In the genomic region with DNA sequence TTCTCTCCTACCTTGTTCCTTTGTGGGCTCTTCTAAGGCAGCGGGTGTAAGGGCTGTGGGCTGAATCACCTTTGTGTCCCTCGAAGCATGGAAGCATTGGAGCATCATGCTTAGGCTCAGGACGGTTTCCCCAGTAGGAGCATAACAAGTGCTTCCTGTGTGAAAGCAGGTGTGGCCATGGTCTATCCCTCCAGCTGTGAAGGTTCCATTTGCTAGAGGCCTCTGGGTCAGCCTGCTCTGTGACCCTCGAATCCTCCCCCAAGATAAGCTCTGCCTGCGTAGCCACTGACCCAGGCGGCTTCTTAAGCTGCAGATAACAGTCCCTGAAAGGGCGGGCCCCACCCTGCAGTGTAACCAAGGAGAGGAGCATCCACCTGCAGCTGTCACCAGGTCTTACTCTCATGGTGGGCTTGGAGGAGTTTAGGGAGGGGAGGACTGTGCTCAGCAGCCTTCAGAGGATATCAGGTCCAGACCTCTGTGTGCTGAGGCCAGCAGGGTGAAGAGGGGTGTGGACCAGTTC, we compare ENCODE assay signal across 13 cellular contexts. TPM values are rescaled to one million over a fixed set of nuclear protein-coding genes. Genes with fewer than 3 reads are reported as not detected.
DNase-seq lines count a peak whose midpoint lies in the region; ATAC-seq and TF ChIP-seq lines count a peak whose summit lies in the region.
"Had no signal": no experiment of that assay in that cellular context is flagged by ENCODE, and none has a peak within 500 bp of the region (broad histone marks: within the 10 kb centered on the region; RNA-seq: fewer than 3 reads in every experiment).

No MANE protein-coding gene starts in this region.

- H3K27me3 ChIP-seq in IMR-90 (ENCODE audit: control insufficient read depth, insufficient read depth, low read length) (no peaks in the 10 kb centered on the region), skeletal muscle satellite cell (ENCODE audit: control insufficient read depth, insufficient read depth, low read length) (no peaks in the 10 kb centered on the region)

- TF ChIP-seq POLR2A in IMR-90 (IDR thresholded peaks at IDR 0.05; ENCODE audit: low read depth, low read length) (no peak), erythroblast (IDR thresholded peaks at IDR 0.05; ENCODE audit: low read length) (no peak)

- H2BK120ac ChIP-seq in IMR-90 (ENCODE audit: low read depth, low read length): no peak overlapping the region

- no CpG with 5 or more reads among the region's 7 CpGs for WGBS in IMR-90 (ENCODE audit: extremely low coverage in 2 of 2, insufficient read length in 1 of 2), 2 experiments

- H2AK5ac ChIP-seq in IMR-90 (ENCODE audit: low read depth, low read length): peak overlapping the region; percentile 59

- POLR2A ChIA-PET in IMR-90 (lab: Charles Lee; ENCODE audit: unreplicated experiment): interaction anchor here (0.6 kb wide), 1 partner anchor 20 kb away, joined by 8 read pairs; no protein-coding TSS in a partner anchor

- no peak for TF ChIP-seq CTCF in IMR-90 (conservative IDR thresholded peaks at IDR 0.05; ENCODE audit: low read depth, low read length)

- H3K14ac ChIP-seq in IMR-90 (replicated peaks; ENCODE audit: low read depth, low read length): peak overlapping the region; percentile 69; the same call in 1 of the 2 replicates

- peaks cover 10% of the 10 kb centered on the region for H3K36me3 ChIP-seq in IMR-90 (ENCODE audit: control insufficient read depth, insufficient read depth, low read length)
- peaks cover 17% of the 10 kb centered on the region for H3K36me3 ChIP-seq in skeletal muscle satellite cell (ENCODE audit: insufficient read depth, low read length)

- peak overlapping the region; percentile 44; the same call in 1 of the 2 replicates for H4K5ac ChIP-seq in IMR-90 (ENCODE audit: low read depth, low read length)

- no peak overlapping the region for H3K4me2 ChIP-seq in IMR-90 (ENCODE audit: low read depth, low read length)
- peak overlapping the region; percentile 81 for H3K4me2 ChIP-seq in skeletal muscle satellite cell (ENCODE audit: low read length)

- dilution Hi-C loops in IMR-90 (cut with HindIII; ENCODE audit: low sequenced_read_pairs, unreplicated experiment): no loop called here

- peak overlapping the region; percentile 21; the same call in 1 of the 2 replicates for H4K91ac ChIP-seq in IMR-90 (ENCODE audit: insufficient read depth, low read depth, low read length)

- H3K4me1 ChIP-seq in IMR-90 (ENCODE audit: control insufficient read depth, insufficient read depth, low read length) (peaks cover 63% of the 10 kb centered on the region), skeletal muscle satellite cell (ENCODE audit: control insufficient read depth, insufficient read depth, low read length) (peaks cover 81% of the 10 kb centered on the region)

- H3K4me3 ChIP-seq in IMR-90 (ENCODE audit: insufficient read depth, low read depth, low read length): no peak overlapping the region
- no peak overlapping the region for H3K4me3 ChIP-seq in skeletal muscle satellite cell (ENCODE audit: low read length)

- DNase-seq in IMR-90: no peak
- peak; percentile 57 to 80 for DNase-seq in erythroblast (lab: John Stamatoyannopoulos, UW)
- no peak for DNase-seq in left lobe of liver (ENCODE audit: low spot score)
- DNase-seq in NCI-H1694 (lab: John Stamatoyannopoulos, UW): no peak
- no peak for DNase-seq in HuH-7 (ENCODE audit: low spot score)
- DNase-seq: DND-41; Karpas-422; naive B cell; NCI-H526 treated with DMSO at 0.1 percent for 48 hours; stimulated activated CD4-positive, alpha-beta T cell treated with anti-CD3 and anti-CD28 coated beads, Interleukin-4, amount 100 ng/mL, for 4 hours had no signal

- BruUV-seq in IMR-90 (replicated peaks; lab: Mats Ljungman, UMichigan): no TSS peak

- ATAC-seq in GM19395 (IDR thresholded peaks at IDR 0.05; ENCODE audit: unreplicated experiment) (peak; percentile 70), IMR-90 (ENCODE audit: low read depth) (no peak), left lobe of liver (no peak), GM18861 (IDR thresholded peaks at IDR 0.05; ENCODE audit: unreplicated experiment) (no peak)

- H4K8ac ChIP-seq in IMR-90 (ENCODE audit: low read depth in 2 of 2, low read length in 2 of 2): 0 out of 4 replicates have a peak overlapping the region, but pooled peaks of 1 of the 2 experiments have one; percentile 76

- CTCF ChIA-PET in IMR-90 (lab: Yijun Ruan, JAX): no interaction called here

- intact Hi-C loops in IMR-90 (cut with micrococcal nuclease): no loop called here

- H3K79me1 ChIP-seq in IMR-90 (ENCODE audit: low read depth in 1 of 2, low read length in 2 of 2): peaks cover 33 to 89% of the 10 kb centered on the region in 2 experiments

- H3K4ac ChIP-seq in IMR-90 (ENCODE audit: low read depth, low read length): peak overlapping the region; percentile 94

- H3K9me3 ChIP-seq in IMR-90 (ENCODE audit: control insufficient read depth, insufficient read depth, low read length): no peaks in the 10 kb centered on the region
- no peaks in the 10 kb centered on the region for H3K9me3 ChIP-seq in skeletal muscle satellite cell (replicated peaks; ENCODE audit: low read length)

- peaks cover 75% of the 10 kb centered on the region for H3K9me1 ChIP-seq in IMR-90 (ENCODE audit: insufficient read depth, low read length)

- H4K20me1 ChIP-seq in IMR-90 (ENCODE audit: insufficient read depth, low read length): peaks cover 81% of the 10 kb centered on the region

- H2AK9ac ChIP-seq in IMR-90 (replicated peaks; ENCODE audit: low read depth, low read length, poor library complexity): peak overlapping the region; percentile 23

- H2BK20ac ChIP-seq in IMR-90 (ENCODE audit: low read depth, low read length): peak overlapping the region; percentile 9; the same call in 1 of the 2 replicates

- in situ Hi-C loops in IMR-90 (cut with MboI; ENCODE audit: low sequenced_read_pairs): no loop called here

- H3K23ac ChIP-seq in IMR-90 (ENCODE audit: low read depth, low read length): peak overlapping the region; percentile 60

- H2BK5ac ChIP-seq in IMR-90 (ENCODE audit: low read depth, low read length, poor library complexity, severe bottlenecking): peak overlapping the region; percentile 48

- H2AFZ ChIP-seq in IMR-90 (replicated peaks; ENCODE audit: low read length, poor library complexity): no peak overlapping the region

- H3K18ac ChIP-seq in IMR-90 (ENCODE audit: low read depth, low read length): peak overlapping the region; percentile 24; the same call in 1 of the 2 replicates

- H3K9ac ChIP-seq in IMR-90 (ENCODE audit: low read depth, low read length) (no peak overlapping the region), skeletal muscle satellite cell (ENCODE audit: low read depth, low read length) (peak overlapping the region; percentile 75)

- no peak overlapping the region for H3K56ac ChIP-seq in IMR-90 (ENCODE audit: extremely low read depth, insufficient read depth, low read length)

- no peak for TF ChIP-seq RAD21 in IMR-90 (IDR thresholded peaks at IDR 0.05; ENCODE audit: low read length)

- peak overlapping the region; percentile 33; the same call in 2 of the 3 replicates for H2BK15ac ChIP-seq in IMR-90 (ENCODE audit: low read depth, low read length)

- no peak overlapping the region for H3K27ac ChIP-seq in IMR-90 (ENCODE audit: insufficient read depth, low read length)

TF ChIP-seq in IMR-90, 13 proteins besides CTCF, POLR2A, EP300 and RAD21:
- TF ChIP-seq CHD1 (IDR thresholded peaks at IDR 0.05; ENCODE audit: low read depth, low read length): no peak
- no peak for TF ChIP-seq RCOR1 (IDR thresholded peaks at IDR 0.05; ENCODE audit: insufficient replicate concordance, low read length)
- TF ChIP-seq CEBPB (IDR thresholded peaks at IDR 0.05; ENCODE audit: low read depth, low read length): no peak
- TF ChIP-seq NFE2L2 (IDR thresholded peaks at IDR 0.05; ENCODE audit: low read depth, low read length): no peak
- no peak for TF ChIP-seq USF2 (IDR thresholded peaks at IDR 0.05; ENCODE audit: low read depth, low read length)
- no peak for TF ChIP-seq MXI1 (IDR thresholded peaks at IDR 0.05; ENCODE audit: borderline replicate concordance, low read depth, low read length)
- TF ChIP-seq BHLHE40 (IDR thresholded peaks at IDR 0.05; ENCODE audit: low read depth, low read length): no peak
- no peak for TF ChIP-seq SMC3 (IDR thresholded peaks at IDR 0.05; ENCODE audit: low read depth, low read length)
- TF ChIP-seq FOS (IDR thresholded peaks at IDR 0.05; ENCODE audit: low read depth, low read length): no peak
- TF ChIP-seq ELK1 (IDR thresholded peaks at IDR 0.05; ENCODE audit: borderline replicate concordance, low read depth, low read length): no peak
- TF ChIP-seq RFX5 (IDR thresholded peaks at IDR 0.05; ENCODE audit: low read depth, low read length): no peak
- TF ChIP-seq MAZ (IDR thresholded peaks at IDR 0.05; ENCODE audit: borderline replicate concordance, low read depth, low read length): no peak

RNA-seq across cellular contexts. Expression of gene NDST1, which starts 8.4 kb away (rescaled TPM):
- total RNA-seq in IMR-90 (2012; rRNA removed): 30.3 and 30.5 TPM in 2 replicates
- polyA plus RNA-seq in IMR-90 (2012; rRNA removed): 80.4 and 101 TPM in 2 replicates
- 41.4 and 74.0 TPM in 2 replicates for polyA plus RNA-seq in IMR-90 (2012; cell fraction: cytosol; rRNA removed)
- 81.4 and 121 TPM in 2 replicates for polyA plus RNA-seq in IMR-90 (2012; cell fraction: nucleus; rRNA removed; ENCODE audit: low replicate concordance)
- 51.2 and 52.4 TPM in 2 replicates for total RNA-seq in skeletal muscle satellite cell (2012; rRNA removed)
- 63.7 TPM for total RNA-seq in left lobe of liver

RNA-seq across cellular contexts. Expression of gene RPS14, which starts 50.0 kb away (rescaled TPM):
- total RNA-seq in IMR-90 (2012; rRNA removed): 7,310 and 7,583 TPM in 2 replicates
- 6,296 and 6,747 TPM in 2 replicates for polyA plus RNA-seq in IMR-90 (2012; rRNA removed)
- 5,609 and 17,745 TPM in 2 replicates for polyA plus RNA-seq in IMR-90 (2012; cell fraction: cytosol; rRNA removed)
- polyA plus RNA-seq in IMR-90 (2012; cell fraction: nucleus; rRNA removed; ENCODE audit: low replicate concordance): 873 and 3,349 TPM in 2 replicates
- 3,190 and 4,225 TPM in 2 replicates for total RNA-seq in skeletal muscle satellite cell (2012; rRNA removed)
- total RNA-seq in left lobe of liver: 660 TPM

Comparison
In these comparisons a context has a peak if more than half of its experiments do, and no peak if none do; other contexts are left out.
1. DNase-seq: peak in erythroblast (2 of 2); none in IMR-90 (single experiment), left lobe of liver (single experiment), NCI-H1694 (single experiment) and HuH-7 (single experiment).
2. RNA of gene RPS14, which starts 50.0 kb away (total RNA-seq): 7,310 to 7,583 TPM in IMR-90; 660 TPM in left lobe of liver (single experiment); every median in the first group is over 10 times any median in the second.